In the genomic region with DNA sequence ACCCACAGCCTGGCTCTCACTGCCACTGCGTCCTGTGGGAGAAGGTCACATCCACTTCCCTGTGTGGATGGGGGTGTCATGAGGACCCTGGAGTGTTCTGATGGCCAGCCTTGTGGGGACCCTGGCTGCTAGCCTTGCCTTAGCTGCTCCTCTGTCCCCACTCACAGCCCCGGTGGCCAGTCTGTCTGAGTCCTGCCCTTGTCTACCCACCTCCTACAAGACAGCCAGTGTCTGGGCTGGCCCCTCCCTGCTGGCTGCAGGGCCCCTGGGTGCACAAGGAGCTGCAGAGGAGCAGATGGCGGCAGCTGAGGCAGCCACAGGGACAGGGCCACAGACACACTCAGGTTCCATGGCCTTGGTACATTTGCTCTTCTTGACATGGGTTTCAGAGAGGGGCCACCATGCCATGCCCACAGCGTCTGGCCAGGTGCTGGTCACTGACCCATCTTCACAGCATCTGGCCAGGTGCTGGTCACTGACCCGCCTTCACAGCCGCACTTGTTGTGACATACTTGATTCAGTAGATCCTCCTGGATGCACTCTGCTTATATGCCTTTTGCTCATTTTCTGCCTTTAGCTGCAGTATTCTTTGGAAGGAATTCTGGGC, we compare ENCODE assay signal across 20 cellular contexts.
"Had no signal": no experiment of that assay in that cellular context is flagged by ENCODE, and none has a peak within 500 bp of the region (broad histone marks: within the 10 kb centered on the region; RNA-seq: fewer than 3 reads in every experiment).

No MANE protein-coding gene starts in this region.

- H3K27ac ChIP-seq: dorsolateral prefrontal cortex, gastrocnemius medialis, parathyroid adenoma, psoas muscle, right lobe of liver, stomach, uterus had no signal

- H3K4me3 Mint-ChIP-seq: nephron had no signal

- H3K36me3 Mint-ChIP-seq: naive B cell had no signal

- H3K9ac ChIP-seq: parathyroid adenoma had no signal

- DNase-seq: cortex of kidney; dorsolateral prefrontal cortex; effector memory CD4-positive, alpha-beta T cell; gastrocnemius medialis; left colon; left ventricle myocardium superior; mesendoderm; naive B cell; psoas muscle; retina; right lobe of liver; stimulated activated CD4-positive, alpha-beta T cell treated with anti-CD3 and anti-CD28 coated beads, Interleukin-1b, Interleukin-23, amount 100 ng/mL, for 48 hours; stimulated activated CD4-positive, alpha-beta T cell treated with anti-CD3 and anti-CD28 coated beads, Interleukin-4, amount 100 ng/mL, for 24 hours; stimulated activated naive CD4-positive, alpha-beta T cell; stomach; trophoblast cell; uterus had no signal

- H3K27me3 Mint-ChIP-seq: naive B cell had no signal

- H3K9me3 ChIP-seq: gastrocnemius medialis, psoas muscle, right lobe of liver, stomach, uterus had no signal

- H3K4me3 ChIP-seq: dorsolateral prefrontal cortex, gastrocnemius medialis, psoas muscle, right lobe of liver, stomach, uterus had no signal

- H3K9me3 Mint-ChIP-seq: nephron had no signal

- H3K27me3 ChIP-seq: right lobe of liver, uterus had no signal

- H3K36me3 ChIP-seq: gastrocnemius medialis, right lobe of liver, stomach, uterus had no signal

- H3K27ac Mint-ChIP-seq: naive B cell, nephron had no signal

- ATAC-seq: esophagus mucosa, gastrocnemius medialis, left colon, left ventricle myocardium superior, psoas muscle had no signal

- H3K4me1 ChIP-seq: gastrocnemius medialis, parathyroid adenoma, psoas muscle, right lobe of liver, stomach, uterus had no signal
